ENCODE assay signal across 8 cellular contexts in the genomic region with DNA sequence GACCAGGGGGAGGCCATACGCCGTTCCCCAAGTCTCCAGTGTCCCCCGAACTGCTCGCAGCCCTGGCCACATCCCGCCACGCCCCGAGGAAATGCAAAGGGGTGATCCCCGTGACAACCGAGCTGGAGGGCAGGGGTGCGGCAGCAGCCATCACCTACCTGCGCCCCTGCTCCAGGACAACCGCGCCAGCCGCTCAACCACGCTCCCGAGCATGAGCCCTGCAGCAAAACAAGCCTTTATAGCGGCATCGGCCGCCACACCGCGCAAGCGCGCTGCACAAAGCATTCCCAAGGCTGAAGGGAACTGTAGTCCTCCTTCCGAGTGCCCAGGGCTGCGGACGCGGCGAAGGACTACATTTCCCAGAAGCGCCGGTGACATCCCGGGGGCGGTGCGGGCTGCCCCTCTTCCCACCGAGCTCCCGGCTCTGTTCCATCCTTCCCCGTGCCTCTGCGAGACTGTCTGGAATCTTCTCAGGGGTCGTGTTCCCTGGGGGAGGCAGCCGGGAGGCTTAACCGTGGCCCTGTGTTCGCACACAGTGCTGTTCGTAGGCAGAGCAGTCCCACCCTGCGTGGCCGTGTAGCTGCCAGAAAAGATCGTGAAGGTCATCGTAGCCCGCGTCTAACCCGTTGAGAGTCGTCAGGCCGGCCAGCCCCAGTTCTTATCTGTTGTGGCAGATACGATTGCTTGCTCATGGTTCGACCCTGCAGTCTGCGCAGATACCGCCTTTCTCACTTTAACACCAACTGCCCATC. TPM values are rescaled to one million over a fixed set of nuclear protein-coding genes. Genes with fewer than 3 reads are reported as not detected.
A peak's percentile ranks its signal among the peaks of the same experiment; 100 is the strongest.
DNase-seq lines count a peak whose midpoint lies in the region; ATAC-seq and TF ChIP-seq lines count a peak whose summit lies in the region.

A gene (minus strand): TSS at position 213 of the 752 bp plus-strand sequence. CDS start 3,492 bp downstream, outside the sequence.

- peak within 1 kb of the TSS; percentile 99 for H3K4me3 Mint-ChIP-seq in activated T-helper 1 cell treated with anti-CD3 and anti-CD28 coated beads, Interleukin-12 subunit alpha, Interleukin-12 subunit beta, Interleukin-2, Interleukin-4 antibody, amounts not matched to agents 30 ng/mL and 10 ng/mL and 1 ng/mL, durations not matched to agents 14 hours and 24 hours and 36 hours
- H3K4me3 Mint-ChIP-seq in natural killer cell = peak within 1 kb of the TSS; percentile 100

- H3K9me3 ChIP-seq in DND-41 (ENCODE audit: insufficient read depth, low read length, severe bottlenecking) (no peaks in the 10 kb centered on the region), Karpas-422 (ENCODE audit: low read length) (no peaks in the 10 kb centered on the region)

- no peaks in the 10 kb centered on the region for H3K9me3 Mint-ChIP-seq in activated T-helper 1 cell treated with anti-CD3 and anti-CD28 coated beads, Interleukin-12 subunit alpha, Interleukin-12 subunit beta, Interleukin-2, Interleukin-4 antibody, amounts not matched to agents 30 ng/mL and 10 ng/mL and 1 ng/mL, durations not matched to agents 14 hours and 24 hours and 36 hours
- H3K9me3 Mint-ChIP-seq in natural killer cell = no peaks in the 10 kb centered on the region

- H3K9ac ChIP-seq in DND-41 (ENCODE audit: low read depth, low read length) = peak within 1 kb of the TSS; percentile 80
- H3K9ac ChIP-seq in Karpas-422 (ENCODE audit: low read length) = peak within 1 kb of the TSS; percentile 94

- H3K27me3 ChIP-seq in DND-41 (ENCODE audit: insufficient read depth, low read length, poor library complexity) (peaks cover 3% of the 10 kb centered on the region), Karpas-422 (ENCODE audit: low read length) (no peaks in the 10 kb centered on the region)

- H3K79me2 ChIP-seq in DND-41 (ENCODE audit: insufficient read depth, low read length) (peaks cover 28% of the 10 kb centered on the region), Karpas-422 (ENCODE audit: low read length) (peaks cover 43% of the 10 kb centered on the region)

- no peaks in the 10 kb centered on the region for H4K20me1 ChIP-seq in DND-41 (ENCODE audit: insufficient read depth, low read length)
- no peaks in the 10 kb centered on the region for H4K20me1 ChIP-seq in Karpas-422 (ENCODE audit: insufficient read depth, low read depth, low read length)

- TF ChIP-seq CTCF in DND-41 (IDR thresholded peaks at IDR 0.05; ENCODE audit: borderline replicate concordance, extremely low read depth, low read length, poor library complexity, severe bottlenecking) = no peak
- no peak for TF ChIP-seq CTCF in fibroblast of mammary gland (conservative IDR thresholded peaks at IDR 0.05; ENCODE audit: control insufficient read depth, insufficient read depth, low read depth, low read length)
- TF ChIP-seq CTCF in natural killer cell (IDR thresholded peaks at IDR 0.05) = peak; percentile 77

- peak within 1 kb of the TSS; percentile 85 for H3K27ac Mint-ChIP-seq in activated T-helper 1 cell treated with anti-CD3 and anti-CD28 coated beads, Interleukin-12 subunit alpha, Interleukin-12 subunit beta, Interleukin-2, Interleukin-4 antibody, amounts not matched to agents 30 ng/mL and 10 ng/mL and 1 ng/mL, durations not matched to agents 14 hours and 24 hours and 36 hours
- H3K27ac Mint-ChIP-seq in natural killer cell = peak within 1 kb of the TSS; percentile 84 to 88

- H3K36me3 ChIP-seq in DND-41 (ENCODE audit: insufficient read depth, low read length) (peaks cover 10% of the 10 kb centered on the region; the same call in 1 of the 2 replicates), Karpas-422 (ENCODE audit: insufficient read depth, low read length) (peaks cover 4% of the 10 kb centered on the region; the same call in 1 of the 2 replicates)

- peak within 1 kb of the TSS; percentile 77 for H3K27ac ChIP-seq in DND-41 (ENCODE audit: low read length)
- no peak within 1 kb of the TSS for H3K27ac ChIP-seq in Karpas-422 (ENCODE audit: low read length)

- H2AFZ ChIP-seq in DND-41 (ENCODE audit: low read depth, low read length) = peak within 1 kb of the TSS; percentile 99
- peak within 1 kb of the TSS; percentile 97 for H2AFZ ChIP-seq in Karpas-422 (ENCODE audit: low read length)

- peaks cover 2% of the 10 kb centered on the region for H3K36me3 Mint-ChIP-seq in activated T-helper 1 cell treated with anti-CD3 and anti-CD28 coated beads, Interleukin-12 subunit alpha, Interleukin-12 subunit beta, Interleukin-2, Interleukin-4 antibody, amounts not matched to agents 30 ng/mL and 10 ng/mL and 1 ng/mL, durations not matched to agents 14 hours and 24 hours and 36 hours (ENCODE audit: low read depth)
- H3K36me3 Mint-ChIP-seq in natural killer cell = peaks cover under 1% of the 10 kb centered on the region

- DNase-seq in DND-41 (peak; percentile 91), Karpas-422 (peak; percentile 97), RPMI7951 (ENCODE audit: low read depth) (peak; percentile 92), fibroblast of mammary gland (ENCODE audit: low read depth) (peak; percentile 88), natural killer cell (peak; percentile 68)
- peak; percentile 78 for DNase-seq in activated T-helper 1 cell treated with anti-CD3 and anti-CD28 coated beads, Interleukin-12 subunit alpha, Interleukin-12 subunit beta, Interleukin-2, Interleukin-4 antibody, amounts not matched to agents 30 ng/mL and 10 ng/mL and 1 ng/mL, durations not matched to agents 14 hours and 24 hours and 36 hours (ENCODE audit: low spot score)
- DNase-seq in stimulated activated naive CD4-positive, alpha-beta T cell treated with Interleukin-2 at 50 U/mL for 16 hours (lab: John Stamatoyannopoulos, UW) = peak; percentile 86

- intact Hi-C loops in activated T-helper 1 cell treated with anti-CD3 and anti-CD28 coated beads, Interleukin-12 subunit alpha, Interleukin-12 subunit beta, Interleukin-2, Interleukin-4 antibody, amounts not matched to agents 30 ng/mL and 10 ng/mL and 1 ng/mL, durations not matched to agents 14 hours and 24 hours and 36 hours (cut with micrococcal nuclease) = loop anchor here (1.0 to 5.0 kb wide), 14 partner anchors 117 to 1264 kb away; a partner anchor contains a TSS
- intact Hi-C loops in natural killer cell (cut with micrococcal nuclease) = loop anchor here (2.0 kb wide), 1 partner anchor 123 kb away; no protein-coding TSS in a partner anchor

- H3K4me2 ChIP-seq in DND-41 (ENCODE audit: insufficient read depth, low read length) = peak within 1 kb of the TSS; percentile 96
- peak within 1 kb of the TSS; percentile 93 for H3K4me2 ChIP-seq in Karpas-422 (ENCODE audit: low read depth, low read length, poor library complexity, severe bottlenecking)

- H3K4me3 ChIP-seq in DND-41 (ENCODE audit: low read depth in 1 of 2, low read length in 2 of 2) = peak within 1 kb of the TSS; percentile 63 to 96
- peak within 1 kb of the TSS; percentile 96 for H3K4me3 ChIP-seq in Karpas-422 (ENCODE audit: low read length)
- H3K4me3 ChIP-seq in fibroblast of mammary gland (ENCODE audit: control insufficient read depth, low read depth, low read length) = peak within 1 kb of the TSS; percentile 98

- peaks cover 35% of the 10 kb centered on the region for H3K4me1 ChIP-seq in DND-41 (ENCODE audit: insufficient read depth, low read length)
- peaks cover 33% of the 10 kb centered on the region for H3K4me1 ChIP-seq in Karpas-422 (ENCODE audit: low read length)

- H3K9me2 ChIP-seq in Karpas-422 (replicated peaks; ENCODE audit: insufficient read depth, low read length) = no peaks in the 10 kb centered on the region

- peaks cover 23% of the 10 kb centered on the region for H3K27me3 Mint-ChIP-seq in activated T-helper 1 cell treated with anti-CD3 and anti-CD28 coated beads, Interleukin-12 subunit alpha, Interleukin-12 subunit beta, Interleukin-2, Interleukin-4 antibody, amounts not matched to agents 30 ng/mL and 10 ng/mL and 1 ng/mL, durations not matched to agents 14 hours and 24 hours and 36 hours (ENCODE audit: insufficient read depth)
- peaks cover 5 to 14% of the 10 kb centered on the region in 2 donors for H3K27me3 Mint-ChIP-seq in natural killer cell (ENCODE audit: low read depth in 2 of 2)

- peaks cover 30% of the 10 kb centered on the region for H3K4me1 Mint-ChIP-seq in activated T-helper 1 cell treated with anti-CD3 and anti-CD28 coated beads, Interleukin-12 subunit alpha, Interleukin-12 subunit beta, Interleukin-2, Interleukin-4 antibody, amounts not matched to agents 30 ng/mL and 10 ng/mL and 1 ng/mL, durations not matched to agents 14 hours and 24 hours and 36 hours (ENCODE audit: low read depth)
- H3K4me1 Mint-ChIP-seq in natural killer cell = peaks cover 24% of the 10 kb centered on the region in 2 donors

- ATAC-seq in DND-41 (ENCODE audit: insufficient read depth, low read depth) (peak; percentile 98), GM21825 (IDR thresholded peaks at IDR 0.05; ENCODE audit: unreplicated experiment) (peak; percentile 97), natural killer cell (peak; percentile 96 to 97 (median 97))

RNA-seq across cellular contexts. Expression of the gene that starts here (rescaled TPM):
- total RNA-seq in Karpas-422 (2014; rRNA removed; shearing (Covaris generic); ENCODE audit: low replicate concordance) = 79.9 and 86.5 TPM in 2 replicates
- 7.2 and 10.1 TPM in 2 replicates for total RNA-seq in RPMI7951 (2014; rRNA removed; shearing (Covaris generic))
- 18.0 and 18.7 TPM in 2 replicates for total RNA-seq in activated T-helper 1 cell treated with anti-CD3 and anti-CD28 coated beads, Interleukin-12 subunit alpha, Interleukin-12 subunit beta, Interleukin-2, Interleukin-4 antibody, amounts not matched to agents 30 ng/mL and 10 ng/mL and 1 ng/mL, durations not matched to agents 14 hours and 24 hours and 36 hours
- total RNA-seq in natural killer cell = 10 to 100 TPM; 15.6 to 32.5 (median 27.1) TPM
